ENCODE assay signal across 21 cellular contexts in genomic region chr3:195068045-195068444, GRCh38.
A peak's percentile ranks its signal among the peaks of the same experiment; 100 is the strongest.
DNase-seq lines count a peak whose midpoint lies in the region; ATAC-seq and TF ChIP-seq lines count a peak whose summit lies in the region.
"Had no signal": no experiment of that assay in that cellular context is flagged by ENCODE, and none has a peak within 500 bp of the region (broad histone marks: within the 10 kb centered on the region; RNA-seq: fewer than 3 reads in every experiment).

No MANE protein-coding gene starts in this region.

- DNase-seq in DMS53 treated with DMSO at 0.1 percent for 48 hours (lab: John Stamatoyannopoulos, UW; ENCODE audit: unreplicated experiment) (peak; percentile 30), M059J (ENCODE audit: low read depth) (peak; percentile 7), epithelial cell of esophagus (ENCODE audit: low read depth) (peak; percentile 16), kidney tubule cell (ENCODE audit: low spot score) (peak; percentile 15), immature natural killer cell (no peak), caudate nucleus (lab: John Stamatoyannopoulos, UW) (no peak)
- no peak for DNase-seq in effector memory CD8-positive, alpha-beta T cell
- DNase-seq: activated CD4-positive, alpha-beta memory T cell treated with anti-CD3 and anti-CD28 coated beads, Interleukin-2, amount 10 ng/mL, durations not matched to agents 7 days and 5 days; activated CD4-positive, CD25-positive, alpha-beta regulatory T cell; activated effector memory CD4-positive, alpha-beta T cell treated with Interleukin-2 at 50 U/mL for 16 hours; CD4-positive, alpha-beta memory T cell; cortex of kidney; gastrocnemius medialis; naive thymus-derived CD8-positive, alpha-beta T cell; NCI-H1048; NCI-H2107; stimulated activated CD4-positive, alpha-beta T cell treated with anti-CD3 and anti-CD28 coated beads, Interleukin-12 subunit alpha, Interleukin-12 subunit beta, amount 100 ng/mL, for 4 hours; stimulated activated naive CD8-positive, alpha-beta T cell treated with anti-CD3 and anti-CD28 coated beads, Interleukin-15, amount 100 ng/mL, for 72 hours; T1000 had no signal

- H3K4me1 Mint-ChIP-seq in effector memory CD8-positive, alpha-beta T cell (ENCODE audit: low read depth in 2 of 2): peaks cover 0 to 2% of the 10 kb centered on the region in 2 donors
- peaks cover 0 to 7% of the 10 kb centered on the region in 2 donors for H3K4me1 Mint-ChIP-seq in immature natural killer cell
- H3K4me1 Mint-ChIP-seq: activated CD4-positive, alpha-beta memory T cell treated with anti-CD3 and anti-CD28 coated beads, Interleukin-2, amount 10 ng/mL, durations not matched to agents 7 days and 5 days; CD4-positive, alpha-beta memory T cell; stimulated activated naive CD8-positive, alpha-beta T cell treated with anti-CD3 and anti-CD28 coated beads, Interleukin-15, amount 100 ng/mL, for 72 hours had no signal

- ATAC-seq in effector memory CD8-positive, alpha-beta T cell (replicated peaks): no peak
- no peak for ATAC-seq in HG03159 (IDR thresholded peaks at IDR 0.05; ENCODE audit: unreplicated experiment)
- ATAC-seq: gastrocnemius medialis; naive thymus-derived CD8-positive, alpha-beta T cell; stimulated activated naive CD8-positive, alpha-beta T cell treated with anti-CD3 and anti-CD28 coated beads, Interleukin-15, amount 100 ng/mL, for 72 hours had no signal

- H3K4me3 ChIP-seq in epithelial cell of esophagus (ENCODE audit: low read length): no peak overlapping the region
- H3K4me3 ChIP-seq: gastrocnemius medialis, tibial nerve had no signal

- no peak for TF ChIP-seq CTCF in epithelial cell of esophagus (IDR thresholded peaks at IDR 0.05; ENCODE audit: insufficient read depth, low read depth, low read length, missing control alignments)

- H3K36me3 Mint-ChIP-seq in effector memory CD8-positive, alpha-beta T cell (ENCODE audit: insufficient read depth): peaks cover 6% of the 10 kb centered on the region
- peaks cover 6 to 13% (median 11%) of the 10 kb centered on the region in 3 donors for H3K36me3 Mint-ChIP-seq in immature natural killer cell

- H3K27me3 Mint-ChIP-seq in effector memory CD8-positive, alpha-beta T cell: no peaks in the 10 kb centered on the region
- peaks cover 0 to 2% (median 0%) of the 10 kb centered on the region in 3 donors for H3K27me3 Mint-ChIP-seq in immature natural killer cell (ENCODE audit: low read depth in 3 of 3)
- H3K27me3 Mint-ChIP-seq: activated CD4-positive, alpha-beta memory T cell treated with anti-CD3 and anti-CD28 coated beads, Interleukin-2, amount 10 ng/mL, durations not matched to agents 7 days and 5 days; CD4-positive, alpha-beta memory T cell; naive thymus-derived CD8-positive, alpha-beta T cell; stimulated activated naive CD8-positive, alpha-beta T cell treated with anti-CD3 and anti-CD28 coated beads, Interleukin-15, amount 100 ng/mL, for 72 hours had no signal

- no peak overlapping the region for H3K27ac ChIP-seq in caudate nucleus (ENCODE audit: low read depth, low read length)
- H3K27ac ChIP-seq: gastrocnemius medialis, tibial nerve had no signal

- peak overlapping the region in 1 of 2 donors; percentile 57 for H3K27ac Mint-ChIP-seq in effector memory CD8-positive, alpha-beta T cell
- H3K27ac Mint-ChIP-seq in immature natural killer cell: no peak overlapping the region
- H3K27ac Mint-ChIP-seq: activated CD4-positive, alpha-beta memory T cell treated with anti-CD3 and anti-CD28 coated beads, Interleukin-2, amount 10 ng/mL, durations not matched to agents 7 days and 5 days; naive thymus-derived CD8-positive, alpha-beta T cell had no signal

- H3K4me3 Mint-ChIP-seq in effector memory CD8-positive, alpha-beta T cell: no peak overlapping the region
- H3K4me3 Mint-ChIP-seq in immature natural killer cell: no peak overlapping the region
- H3K4me3 Mint-ChIP-seq: activated CD4-positive, alpha-beta memory T cell treated with anti-CD3 and anti-CD28 coated beads, Interleukin-2, amount 10 ng/mL, durations not matched to agents 7 days and 5 days; CD4-positive, alpha-beta memory T cell; naive thymus-derived CD8-positive, alpha-beta T cell; stimulated activated naive CD8-positive, alpha-beta T cell treated with anti-CD3 and anti-CD28 coated beads, Interleukin-15, amount 100 ng/mL, for 72 hours had no signal

- H3K9me3 Mint-ChIP-seq in effector memory CD8-positive, alpha-beta T cell: no peaks in the 10 kb centered on the region
- no peaks in the 10 kb centered on the region for H3K9me3 Mint-ChIP-seq in immature natural killer cell
- H3K9me3 Mint-ChIP-seq: activated CD4-positive, alpha-beta memory T cell treated with anti-CD3 and anti-CD28 coated beads, Interleukin-2, amount 10 ng/mL, durations not matched to agents 7 days and 5 days; CD4-positive, alpha-beta memory T cell had no signal

Comparison
In these comparisons a context has a peak if more than half of its experiments do, and no peak if none do; other contexts are left out.
1. DNase-seq: peak in DMS53 treated with DMSO at 0.1 percent for 48 hours (single experiment), M059J (single experiment), epithelial cell of esophagus (single experiment) and kidney tubule cell (single experiment); none in effector memory CD8-positive, alpha-beta T cell (0 of 3), immature natural killer cell (0 of 3) and caudate nucleus (0 of 61).